20 cellular contexts compared by ENCODE assay signal in the genomic region with DNA sequence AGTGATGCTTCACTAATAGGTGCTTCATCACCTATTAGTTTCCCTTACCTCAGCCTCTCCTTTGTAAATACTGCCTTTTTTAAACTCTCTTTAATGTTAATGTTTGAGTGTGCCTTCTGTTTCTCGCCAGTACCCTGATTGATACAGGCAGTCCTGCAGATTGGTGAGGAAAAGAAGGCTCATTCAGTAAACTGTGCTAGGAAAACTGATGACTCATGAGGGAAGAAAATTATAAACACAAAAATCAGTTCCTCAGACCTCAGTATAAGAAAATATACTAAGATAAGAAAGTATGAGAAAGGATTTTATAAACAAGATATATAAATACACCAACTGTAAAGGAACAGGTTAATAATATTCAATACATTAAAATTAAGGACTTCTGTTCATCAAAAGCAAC. TPM values are rescaled to one million over a fixed set of nuclear protein-coding genes. Genes with fewer than 3 reads are reported as not detected.
DNase-seq lines count a peak whose midpoint lies in the region; ATAC-seq lines count a peak whose summit lies in the region.
"Had no signal": no experiment of that assay in that cellular context is flagged by ENCODE, and none has a peak within 500 bp of the region (broad histone marks: within the 10 kb centered on the region; RNA-seq: fewer than 3 reads in every experiment).

No MANE protein-coding gene starts in this region.

- no peaks in the 10 kb centered on the region for H3K79me1 ChIP-seq in mesenchymal stem cell (replicated peaks; ENCODE audit: low read length, poor library complexity, severe bottlenecking)

- H2AK5ac ChIP-seq in mesenchymal stem cell (ENCODE audit: low read length, severe bottlenecking): no peak overlapping the region

- H2BK15ac ChIP-seq in mesenchymal stem cell (ENCODE audit: low read depth, poor library complexity, severe bottlenecking): no peak overlapping the region

- 94 to 100% methylated on average over 1 of the region's 1 CpG for WGBS in GM23248 (ENCODE audit: low coverage in 1 of 2, low lambda C conversion rate in 2 of 2, missing lambda C conversion rate in 2 of 2), 2 experiments
- WGBS in mesenchymal stem cell: no CpG with 5 or more reads among the region's 1 CpG

- H3K4me1 ChIP-seq in GM23248 (ENCODE audit: insufficient read depth) (no peaks in the 10 kb centered on the region), mesenchymal stem cell (ENCODE audit: control insufficient read depth, insufficient read depth, low read depth, low read length) (no peaks in the 10 kb centered on the region)
- H3K4me1 ChIP-seq: BLaER1 treated with 17β-estradiol and CSF1 and Interleukin-3, amounts not matched to agents 10 nM and 100 nM had no signal

- no peak overlapping the region for H3K18ac ChIP-seq in mesenchymal stem cell (ENCODE audit: low read depth in 1 of 2, low read length in 2 of 2)

- H3K4me1 Mint-ChIP-seq in activated T-cell treated with anti-CD3 and anti-CD28 coated beads, Interleukin-2, amount 50 U/mL, for 72 hours (ENCODE audit: low read depth): no peaks in the 10 kb centered on the region
- H3K4me1 Mint-ChIP-seq in activated T-cell treated with anti-CD3 and anti-CD28 coated beads, Interleukin-2, amount 50 U/mL, for 24 hours (ENCODE audit: low read depth): no peaks in the 10 kb centered on the region
- H3K4me1 Mint-ChIP-seq: B cell had no signal

- H2BK12ac ChIP-seq in mesenchymal stem cell (ENCODE audit: low read length in 2 of 2): no peak overlapping the region

- no peak overlapping the region for H3K4me3 Mint-ChIP-seq in activated T-cell treated with anti-CD3 and anti-CD28 coated beads, Interleukin-2, amount 50 U/mL, for 72 hours
- H3K4me3 Mint-ChIP-seq in activated T-cell treated with anti-CD3 and anti-CD28 coated beads, Interleukin-2, amount 50 U/mL, for 24 hours: no peak overlapping the region
- H3K4me3 Mint-ChIP-seq: B cell; CD8-positive, alpha-beta T cell had no signal

- H3K36me3 ChIP-seq in GM23248 (ENCODE audit: low read depth) (no peaks in the 10 kb centered on the region), mesenchymal stem cell (ENCODE audit: control insufficient read depth in 1 of 2, insufficient read depth in 2 of 2, low read depth in 1 of 2, low read length in 2 of 2) (no peaks in the 10 kb centered on the region)

- H3K9me3 Mint-ChIP-seq in activated T-cell treated with anti-CD3 and anti-CD28 coated beads, Interleukin-2, amount 50 U/mL, for 72 hours: peaks cover 6 to 10% of the 10 kb centered on the region in 2 donors
- H3K9me3 Mint-ChIP-seq in activated T-cell treated with anti-CD3 and anti-CD28 coated beads, Interleukin-2, amount 50 U/mL, for 24 hours: peaks cover 15% of the 10 kb centered on the region

- no peaks in the 10 kb centered on the region for H4K20me1 ChIP-seq in GM23248 (ENCODE audit: insufficient read depth)
- H4K20me1 ChIP-seq: BLaER1 treated with 17β-estradiol and CSF1 and Interleukin-3, amounts not matched to agents 10 nM and 100 nM had no signal

- H3K9me3 ChIP-seq in GM23248 (ENCODE audit: low read depth) (no peaks in the 10 kb centered on the region), mesenchymal stem cell (ENCODE audit: control insufficient read depth, low read length) (peaks cover 19% of the 10 kb centered on the region)

- no peak overlapping the region for H3K27ac ChIP-seq in GM23248
- no peak overlapping the region for H3K27ac ChIP-seq in mesenchymal stem cell (ENCODE audit: low read length, poor library complexity, severe bottlenecking)
- H3K27ac ChIP-seq: BLaER1 treated with 17β-estradiol and CSF1 and Interleukin-3, amounts not matched to agents 10 nM and 100 nM; KMS-11 had no signal

- H3K27me3 ChIP-seq in GM23248 (replicated peaks; ENCODE audit: insufficient read depth): no peaks in the 10 kb centered on the region
- H3K27me3 ChIP-seq in mesenchymal stem cell (ENCODE audit: control insufficient read depth in 1 of 2, insufficient read depth in 1 of 2, low read length in 2 of 2): no peaks in the 10 kb centered on the region
- H3K27me3 ChIP-seq: BLaER1 treated with 17β-estradiol and CSF1 and Interleukin-3, amounts not matched to agents 10 nM and 100 nM had no signal

- H3K14ac ChIP-seq in mesenchymal stem cell (ENCODE audit: low read length in 2 of 2): no peak overlapping the region

- no peak overlapping the region for H3K23ac ChIP-seq in mesenchymal stem cell (ENCODE audit: low read length in 2 of 2)

- no peak overlapping the region for H3K27ac Mint-ChIP-seq in activated T-cell treated with anti-CD3 and anti-CD28 coated beads, Interleukin-2, amount 50 U/mL, for 72 hours
- no peak overlapping the region for H3K27ac Mint-ChIP-seq in activated T-cell treated with anti-CD3 and anti-CD28 coated beads, Interleukin-2, amount 50 U/mL, for 24 hours
- H3K27ac Mint-ChIP-seq: B cell; CD8-positive, alpha-beta T cell had no signal

- H2AFZ ChIP-seq in GM23248 (no peak overlapping the region), mesenchymal stem cell (ENCODE audit: low read depth, low read length) (no peak overlapping the region)

- H4K91ac ChIP-seq in mesenchymal stem cell (ENCODE audit: low read length): no peak overlapping the region

- no peak overlapping the region for H4K8ac ChIP-seq in mesenchymal stem cell (ENCODE audit: low read length)

- H3K4ac ChIP-seq in mesenchymal stem cell (ENCODE audit: low read depth in 1 of 2, low read length in 2 of 2): no peak overlapping the region

- no peak overlapping the region for H2BK5ac ChIP-seq in mesenchymal stem cell (ENCODE audit: low read depth, low read length, poor library complexity, severe bottlenecking)

- no peaks in the 10 kb centered on the region for H3K79me2 ChIP-seq in GM23248 (ENCODE audit: insufficient read depth)

- H3K36me3 Mint-ChIP-seq in activated T-cell treated with anti-CD3 and anti-CD28 coated beads, Interleukin-2, amount 50 U/mL, for 72 hours (ENCODE audit: insufficient read depth in 2 of 2): peaks cover 5 to 7% of the 10 kb centered on the region in 2 donors
- peaks cover 2% of the 10 kb centered on the region for H3K36me3 Mint-ChIP-seq in activated T-cell treated with anti-CD3 and anti-CD28 coated beads, Interleukin-2, amount 50 U/mL, for 24 hours (ENCODE audit: low read depth)
- H3K36me3 Mint-ChIP-seq: CD8-positive, alpha-beta T cell had no signal

- no peak overlapping the region for H3K4me3 ChIP-seq in GM23248
- H3K4me3 ChIP-seq in mesenchymal stem cell (ENCODE audit: insufficient read depth in 1 of 2, low read depth in 1 of 2, low read length in 2 of 2): no peak overlapping the region
- H3K4me3 ChIP-seq: BLaER1 treated with 17β-estradiol and CSF1 and Interleukin-3, amounts not matched to agents 10 nM and 100 nM had no signal

- H2BK120ac ChIP-seq in mesenchymal stem cell (ENCODE audit: low read depth, low read length): no peak overlapping the region

- H3K27me3 Mint-ChIP-seq in activated T-cell treated with anti-CD3 and anti-CD28 coated beads, Interleukin-2, amount 50 U/mL, for 72 hours (ENCODE audit: low read depth): no peaks in the 10 kb centered on the region
- no peaks in the 10 kb centered on the region for H3K27me3 Mint-ChIP-seq in activated T-cell treated with anti-CD3 and anti-CD28 coated beads, Interleukin-2, amount 50 U/mL, for 24 hours
- H3K27me3 Mint-ChIP-seq: B cell had no signal

- H3K9me2 ChIP-seq in GM23248 (ENCODE audit: insufficient read depth): no peaks in the 10 kb centered on the region

- H3K9ac ChIP-seq in GM23248 (no peak overlapping the region), mesenchymal stem cell (ENCODE audit: low read length) (no peak overlapping the region)
- H3K9ac ChIP-seq: BLaER1 treated with 17β-estradiol and CSF1 and Interleukin-3, amounts not matched to agents 10 nM and 100 nM; KMS-11 had no signal

- in situ Hi-C loops in GM23248 (cut with MboI): no loop called here

- peaks cover 7% of the 10 kb centered on the region; the same call in 1 of the 2 replicates for H3F3A ChIP-seq in GM23248 (ENCODE audit: insufficient read depth)

- DNase-seq in GM23248: peak; percentile 7
- DNase-seq in RPMI7951 (ENCODE audit: low read depth): peak; percentile 14
- DNase-seq in fibroblast of peridontal ligament (ENCODE audit: extremely low read depth): peak; percentile 41
- DNase-seq in mesenchymal stem cell: peak; percentile 56
- DNase-seq in NCI-H526 (lab: John Stamatoyannopoulos, UW): no peak
- DNase-seq in activated T-cell treated with anti-CD3 and anti-CD28 coated beads, Interleukin-2, amount 50 U/mL, for 72 hours: no peak
- no peak for DNase-seq in activated T-cell treated with anti-CD3 and anti-CD28 coated beads, Interleukin-2, amount 50 U/mL, for 24 hours
- DNase-seq: CD8-positive, alpha-beta T cell; DMS 273 treated with DMSO at 0.1 percent for 48 hours; DMS53; DND-41; GDM1; GOT3; H7 had no signal

- no peak for ATAC-seq in GM19328 (IDR thresholded peaks at IDR 0.05; ENCODE audit: unreplicated experiment)
- no peak for ATAC-seq in activated T-cell treated with anti-CD3 and anti-CD28 coated beads, Interleukin-2, amount 50 U/mL, for 72 hours (replicated peaks in 1 of 2)
- ATAC-seq: CD8-positive, alpha-beta T cell; HCT116; HepG2 had no signal

- H3K4me2 ChIP-seq in GM23248 (ENCODE audit: unreplicated experiment) (no peak overlapping the region), mesenchymal stem cell (ENCODE audit: low read length, poor library complexity, severe bottlenecking) (no peak overlapping the region)
- H3K4me2 ChIP-seq: BLaER1 treated with 17β-estradiol and CSF1 and Interleukin-3, amounts not matched to agents 10 nM and 100 nM; KMS-11 had no signal

RNA-seq across cellular contexts. Expression of a gene that starts 54.8 kb away (rescaled TPM):
- 269 and 340 TPM in 2 replicates for total RNA-seq in GM23248 (2014; rRNA removed; shearing (Covaris generic))
- 123 and 128 TPM in 2 replicates for polyA plus RNA-seq in GM23248 (2016; fragmentation: Nextera tagmentation; extraction: Ambion mirVana)
- 6.4 and 7.2 TPM in 2 replicates for total RNA-seq in RPMI7951 (2014; rRNA removed; shearing (Covaris generic))
- 1.6 TPM for polyA plus RNA-seq in mesenchymal stem cell (2013, experiment 1 of 2)
- polyA plus RNA-seq in mesenchymal stem cell (2013, experiment 2 of 2): 1.7 TPM
- total RNA-seq in activated T-cell treated with anti-CD3 and anti-CD28 coated beads, Interleukin-2, amount 50 U/mL, for 72 hours: 1 to 10 TPM in 1 of 2 donors, under 1 TPM in 1; 0.62 to 1.5 TPM

Comparison
In these comparisons a context has a peak if more than half of its experiments do, and no peak if none do; other contexts are left out.
1. DNase-seq: peak in GM23248 (single experiment), RPMI7951 (single experiment), fibroblast of peridontal ligament (single experiment) and mesenchymal stem cell (single experiment); none in NCI-H526 (0 of 2), activated T-cell treated with anti-CD3 and anti-CD28 coated beads, Interleukin-2, amount 50 U/mL, for 72 hours (0 of 2) and activated T-cell treated with anti-CD3 and anti-CD28 coated beads, Interleukin-2, amount 50 U/mL, for 24 hours (single experiment).
2. RNA of a gene that starts 54.8 kb away (total RNA-seq): 269 to 340 TPM in GM23248; 6.4 to 7.2 TPM in RPMI7951 and 0.62 to 1.5 TPM in activated T-cell treated with anti-CD3 and anti-CD28 coated beads, Interleukin-2, amount 50 U/mL, for 72 hours; every median in the first group is over 10 times any median in the second.